2 cellular contexts compared by ENCODE assay signal in genomic region chr20:47358672-47359532, GRCh38.
A peak's percentile ranks its signal among the peaks of the same experiment; 100 is the strongest.
TF ChIP-seq lines count a peak whose summit lies in the region.

No MANE protein-coding gene starts in this region.

TF ChIP-seq in IMR-90, 13 proteins besides CTCF, POLR2A, EP300 and RAD21 (continued from another document):
- TF ChIP-seq ELK1 (IDR thresholded peaks at IDR 0.05; ENCODE audit: borderline replicate concordance, low read depth, low read length) = no peak
TF ChIP-seq in IMR-90: peak in this region for 2.

TF ChIP-seq in SK-N-SH treated with all-trans-retinoic acid at 6 μM for 48 hours, 23 proteins besides CTCF, POLR2A, EP300 and RAD21:
- TF ChIP-seq TSHZ2 (CRISPR knock-in tag; IDR thresholded peaks at IDR 0.05) (peak; percentile 63), CSDC2 (CRISPR knock-in tag; IDR thresholded peaks at IDR 0.05) (no peak), GLIS3 (CRISPR knock-in tag; IDR thresholded peaks at IDR 0.05) (peak; percentile 82; the same call in 1 of the 2 replicates), ZNF565 (CRISPR knock-in tag; conservative IDR thresholded peaks at IDR 0.05; ENCODE audit: low read depth) (no peak), TCF4 (CRISPR knock-in tag; IDR thresholded peaks at IDR 0.05; ENCODE audit: borderline replicate concordance) (peak; percentile 56; the same call in 1 of the 2 replicates), ZNF70 (CRISPR knock-in tag; IDR thresholded peaks at IDR 0.05) (no peak), PPARA (CRISPR knock-in tag; IDR thresholded peaks at IDR 0.05; ENCODE audit: borderline replicate concordance) (no peak), ZFP3 (CRISPR knock-in tag; IDR thresholded peaks at IDR 0.05) (peak; percentile 63; the same call in 1 of the 2 replicates), ZNF8 (CRISPR knock-in tag; IDR thresholded peaks at IDR 0.05) (no peak), TOX (CRISPR knock-in tag; IDR thresholded peaks at IDR 0.05; ENCODE audit: borderline replicate concordance) (no peak), ZC3H10 (CRISPR knock-in tag; IDR thresholded peaks at IDR 0.05) (no peak), ARNTL (CRISPR knock-in tag; IDR thresholded peaks at IDR 0.05; ENCODE audit: borderline replicate concordance, low read depth) (no peak), BACH2 (CRISPR knock-in tag; IDR thresholded peaks at IDR 0.05; ENCODE audit: borderline replicate concordance) (no peak), ZFP30 (CRISPR knock-in tag; IDR thresholded peaks at IDR 0.05) (no peak), SNAI2 (CRISPR knock-in tag; IDR thresholded peaks at IDR 0.05) (peak; percentile 31; the same call in 1 of the 2 replicates), OSR1 (CRISPR knock-in tag; IDR thresholded peaks at IDR 0.05) (no peak), ESRRG (CRISPR knock-in tag; IDR thresholded peaks at IDR 0.05) (no peak), PATZ1 (CRISPR knock-in tag; IDR thresholded peaks at IDR 0.05; ENCODE audit: borderline replicate concordance) (no peak), ISL1 (CRISPR knock-in tag; IDR thresholded peaks at IDR 0.05) (peak; percentile 53)
- TF ChIP-seq, protein P1, sequence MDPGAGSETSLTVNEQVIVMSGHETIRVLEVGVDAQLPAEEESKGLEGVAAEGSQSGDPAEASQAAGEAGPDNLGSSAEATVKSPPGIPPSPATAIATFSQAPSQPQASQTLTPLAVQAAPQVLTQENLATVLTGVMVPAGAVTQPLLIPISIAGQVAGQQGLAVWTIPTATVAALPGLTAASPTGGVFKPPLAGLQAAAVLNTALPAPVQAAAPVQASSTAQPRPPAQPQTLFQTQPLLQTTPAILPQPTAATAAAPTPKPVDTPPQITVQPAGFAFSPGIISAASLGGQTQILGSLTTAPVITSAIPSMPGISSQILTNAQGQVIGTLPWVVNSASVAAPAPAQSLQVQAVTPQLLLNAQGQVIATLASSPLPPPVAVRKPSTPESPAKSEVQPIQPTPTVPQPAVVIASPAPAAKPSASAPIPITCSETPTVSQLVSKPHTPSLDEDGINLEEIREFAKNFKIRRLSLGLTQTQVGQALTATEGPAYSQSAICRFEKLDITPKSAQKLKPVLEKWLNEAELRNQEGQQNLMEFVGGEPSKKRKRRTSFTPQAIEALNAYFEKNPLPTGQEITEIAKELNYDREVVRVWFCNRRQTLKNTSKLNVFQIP (CRISPR knock-in tag; IDR thresholded peaks at IDR 0.05; ENCODE audit: borderline replicate concordance, low read depth) = no peak
- TF ChIP-seq, protein P2, sequence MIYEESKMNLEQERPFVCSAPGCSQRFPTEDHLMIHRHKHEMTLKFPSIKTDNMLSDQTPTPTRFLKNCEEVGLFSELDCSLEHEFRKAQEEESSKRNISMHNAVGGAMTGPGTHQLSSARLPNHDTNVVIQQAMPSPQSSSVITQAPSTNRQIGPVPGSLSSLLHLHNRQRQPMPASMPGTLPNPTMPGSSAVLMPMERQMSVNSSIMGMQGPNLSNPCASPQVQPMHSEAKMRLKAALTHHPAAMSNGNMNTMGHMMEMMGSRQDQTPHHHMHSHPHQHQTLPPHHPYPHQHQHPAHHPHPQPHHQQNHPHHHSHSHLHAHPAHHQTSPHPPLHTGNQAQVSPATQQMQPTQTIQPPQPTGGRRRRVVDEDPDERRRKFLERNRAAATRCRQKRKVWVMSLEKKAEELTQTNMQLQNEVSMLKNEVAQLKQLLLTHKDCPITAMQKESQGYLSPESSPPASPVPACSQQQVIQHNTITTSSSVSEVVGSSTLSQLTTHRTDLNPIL (CRISPR knock-in tag; IDR thresholded peaks at IDR 0.05; ENCODE audit: low read depth) = no peak
